Comparison of ENCODE assay signal across 8 cellular contexts in genomic region chr22:46335201-46336118, GRCh38. TPM values are rescaled to one million over a fixed set of nuclear protein-coding genes. Genes with fewer than 3 reads are reported as not detected.
DNase-seq lines count a peak whose midpoint lies in the region; ATAC-seq and TF ChIP-seq lines count a peak whose summit lies in the region.

TRMU (plus strand) TSS chr22:46335714; CDS start chr22:46335765, 51 bp downstream.

- ATAC-seq in GM21717 (IDR thresholded peaks at IDR 0.05; ENCODE audit: unreplicated experiment), result peak; percentile 75

- H3K9me3 ChIP-seq in KOPT-K1 (ENCODE audit: insufficient read depth, low read length, poor library complexity, severe bottlenecking) (no peaks in the 10 kb centered on the region), SK-N-MC (ENCODE audit: low read depth, low read length) (no peaks in the 10 kb centered on the region), suprapubic skin (no peaks in the 10 kb centered on the region)

- peak within 1 kb of the TSS; percentile 96 for H3K9ac ChIP-seq in SK-N-MC (ENCODE audit: insufficient read length)

- H3K4me3 ChIP-seq in SK-N-MC, result peak within 1 kb of the TSS; percentile 97
- H3K4me3 ChIP-seq in suprapubic skin, result peak within 1 kb of the TSS; percentile 98

- no peaks in the 10 kb centered on the region for H3K27me3 ChIP-seq in suprapubic skin

- peak in 1 of 2 donors; percentile 51 for TF ChIP-seq POLR2A in suprapubic skin (IDR thresholded peaks at IDR 0.05)

- DNase-seq in DMS53 treated with DMSO at 0.1 percent for 48 hours (lab: John Stamatoyannopoulos, UW; ENCODE audit: unreplicated experiment) (peak; percentile 43), SK-N-MC (ENCODE audit: low read depth, low spot score) (no peak), glomerular endothelial cell (ENCODE audit: extremely low read depth, low read depth, low spot score) (no peak), occipital lobe (lab: John Stamatoyannopoulos, UW) (peak; percentile 82), suprapubic skin (ENCODE audit: low spot score in 2 of 2) (peak; percentile 86 to 88)
- DNase-seq in activated naive CD4-positive, alpha-beta T cell treated with anti-CD3 and anti-CD28 coated beads, Interleukin-2, amount 50 U/mL, for 16 hours, result peak; percentile 78

- no peak for TF ChIP-seq EP300 in suprapubic skin (IDR thresholded peaks at IDR 0.05)

- peaks cover 21% of the 10 kb centered on the region for H3K4me1 ChIP-seq in suprapubic skin

- H3K27ac ChIP-seq in KOPT-K1 (ENCODE audit: low read depth, low read length, poor library complexity, severe bottlenecking) (peak within 1 kb of the TSS; percentile 78), SK-N-MC (peak within 1 kb of the TSS; percentile 83), suprapubic skin (peak within 1 kb of the TSS; percentile 86)

- WGBS in suprapubic skin, result 3% methylated on average over 24 of the region's 93 CpGs

- peaks cover 67% of the 10 kb centered on the region for H3K36me3 ChIP-seq in KOPT-K1 (ENCODE audit: insufficient read depth, low read length)
- H3K36me3 ChIP-seq in SK-N-MC (ENCODE audit: insufficient read depth, low read length), result peaks cover 39% of the 10 kb centered on the region
- peaks cover 27% of the 10 kb centered on the region for H3K36me3 ChIP-seq in suprapubic skin

- TF ChIP-seq CTCF in suprapubic skin (IDR thresholded peaks at IDR 0.05), result no peak

RNA-seq across cellular contexts. Expression of gene TRMU, which starts in this region (rescaled TPM):
- 28.1 and 34.3 TPM in 2 replicates for total RNA-seq in glomerular endothelial cell
- total RNA-seq in occipital lobe, result 19.0 TPM
- total RNA-seq in suprapubic skin, result 100 to 1,000 TPM in 1 of 4 donors, 10 to 100 TPM in 3; 28.3 to 109 (median 40.9) TPM

Comparison
In these comparisons a context has a peak if more than half of its experiments do, and no peak if none do; other contexts are left out.
1. DNase-seq: peak in DMS53 treated with DMSO at 0.1 percent for 48 hours (single experiment), activated naive CD4-positive, alpha-beta T cell treated with anti-CD3 and anti-CD28 coated beads, Interleukin-2, amount 50 U/mL, for 16 hours (single experiment), occipital lobe (single experiment) and suprapubic skin (2 of 2); none in SK-N-MC (single experiment) and glomerular endothelial cell (single experiment).
2. Peak in every context shown above with its lines, with median percentiles within 50 percentile points of each other: H3K27ac ChIP-seq.